In genomic region chr7:114790526-114790925, GRCh38 we compare ENCODE assay signal across 18 cellular contexts.
"Had no signal": no experiment of that assay in that cellular context is flagged by ENCODE, and none has a peak within 500 bp of the region (broad histone marks: within the 10 kb centered on the region; RNA-seq: fewer than 3 reads in every experiment).

No MANE protein-coding gene starts in this region.

- H3K36me3 ChIP-seq: left ventricle myocardium inferior, right lobe of liver, spleen, thyroid gland had no signal

- H3K27me3 Mint-ChIP-seq: brain; dendritic cell treated with granulocyte-macrophage colony-stimulating factor and Interleukin-4, amounts not matched to agents 40 ng/mL and 50 ng/mL, for 4 days had no signal

- H3K27ac ChIP-seq: left ventricle myocardium inferior, right lobe of liver, SK-N-MC, spleen had no signal

- ATAC-seq: right lobe of liver had no signal

- H3K4me3 Mint-ChIP-seq: activated naive CD4-positive, alpha-beta T cell treated with anti-CD3 and anti-CD28 coated beads, Interleukin-2, amount 50 U/mL, for 24 hours; brain; central memory CD8-positive, alpha-beta T cell; dendritic cell treated with granulocyte-macrophage colony-stimulating factor and Interleukin-4, amounts not matched to agents 40 ng/mL and 50 ng/mL, for 4 days; nephron had no signal

- H3K27ac Mint-ChIP-seq: activated naive CD4-positive, alpha-beta T cell treated with anti-CD3 and anti-CD28 coated beads, Interleukin-2, amount 50 U/mL, for 24 hours; brain; dendritic cell treated with granulocyte-macrophage colony-stimulating factor and Interleukin-4, amounts not matched to agents 40 ng/mL and 50 ng/mL, for 4 days; nephron had no signal

- H3K27me3 ChIP-seq: right lobe of liver, spleen, thyroid gland had no signal

- H3K4me1 ChIP-seq: left ventricle myocardium inferior, right lobe of liver, thyroid gland had no signal

- H3K9me3 ChIP-seq: left ventricle myocardium inferior, right lobe of liver, spleen, thyroid gland had no signal

- DNase-seq: activated CD4-positive, CD25-positive, alpha-beta regulatory T cell; activated effector memory CD4-positive, alpha-beta T cell treated with anti-CD3 and anti-CD28 coated beads, Interleukin-2, amount 50 U/mL, for 16 hours; activated T-cell treated with anti-CD3 and anti-CD28 coated beads for 4 hours; amygdala; erythroblast; hypothalamus; kidney; left ventricle myocardium inferior; mesendoderm; right lobe of liver; spleen; thyroid gland had no signal

- H3K36me3 Mint-ChIP-seq: activated naive CD4-positive, alpha-beta T cell treated with anti-CD3 and anti-CD28 coated beads, Interleukin-2, amount 50 U/mL, for 24 hours; brain had no signal

- H3K9me3 Mint-ChIP-seq: activated naive CD4-positive, alpha-beta T cell treated with anti-CD3 and anti-CD28 coated beads, Interleukin-2, amount 50 U/mL, for 24 hours; central memory CD8-positive, alpha-beta T cell; dendritic cell treated with granulocyte-macrophage colony-stimulating factor and Interleukin-4, amounts not matched to agents 40 ng/mL and 50 ng/mL, for 4 days had no signal

- FAIRE-seq: kidney had no signal

- H3K4me1 Mint-ChIP-seq: brain; central memory CD8-positive, alpha-beta T cell; nephron had no signal

- H3K4me3 ChIP-seq: left ventricle myocardium inferior, right lobe of liver, SK-N-MC, spleen, thyroid gland had no signal
